ENCODE assay signal across 30 cellular contexts in genomic region chr9:112285056-112285455, GRCh38.
"Had no signal": no experiment of that assay in that cellular context is flagged by ENCODE, and none has a peak within 500 bp of the region (broad histone marks: within the 10 kb centered on the region; RNA-seq: fewer than 3 reads in every experiment).

No MANE protein-coding gene starts in this region.

- ATAC-seq: activated T-cell treated with anti-CD3 and anti-CD28 coated beads, Interleukin-2, amount 50 U/mL, for 72 hours; body of pancreas; gastroesophageal sphincter; left cardiac atrium; left ventricle myocardium superior; sciatic nerve; stimulated activated naive CD8-positive, alpha-beta T cell treated with anti-CD3 and anti-CD28 coated beads, Interleukin-15, Interleukin-2, amounts not matched to agents 100 U/mL and 50 U/mL, for 24 hours had no signal

- H3K27ac Mint-ChIP-seq: activated naive CD8-positive, alpha-beta T cell; activated T-cell treated with anti-CD3 and anti-CD28 coated beads, Interleukin-2, amount 50 U/mL, for 72 hours; nephron; progenitor cell of endocrine pancreas; T-helper 2 cell treated with Interferon-gamma antibody and Interleukin-4, amounts not matched to agents 5 μg/mL and 100 μg/mL, for 36 hours had no signal

- H3K4me1 Mint-ChIP-seq: nephron had no signal

- H3K27me3 Mint-ChIP-seq: activated naive CD8-positive, alpha-beta T cell; progenitor cell of endocrine pancreas had no signal

- DNase-seq: activated CD4-positive, alpha-beta T cell treated with anti-CD3 and anti-CD28 coated beads for 4 hours; activated CD4-positive, alpha-beta T cell treated with anti-CD3 and anti-CD28 coated beads, Interleukin-2, amount 50 U/mL, for 4 hours; activated naive CD4-positive, alpha-beta T cell; activated T-cell treated with anti-CD3 and anti-CD28 coated beads for 4 hours; activated T-cell treated with anti-CD3 and anti-CD28 coated beads, Interleukin-2, amount 50 U/mL, for 72 hours; anterior cingulate cortex; body of pancreas; effector CD8-positive, alpha-beta T cell; head of caudate nucleus; hippocampal formation; left cardiac atrium; left ventricle myocardium superior; ovary; retina; stimulated activated CD4-positive, alpha-beta T cell treated with anti-CD3 and anti-CD28 coated beads, Interleukin-12 subunit alpha, Interleukin-12 subunit beta, amount 100 ng/mL, for 4 hours; stimulated activated CD4-positive, alpha-beta T cell treated with anti-CD3 and anti-CD28 coated beads, Interleukin-4, amount 100 ng/mL, for 1 hour; stimulated activated naive CD8-positive, alpha-beta T cell treated with anti-CD3 and anti-CD28 coated beads, Interleukin-15, Interleukin-2, amounts not matched to agents 100 U/mL and 50 U/mL, for 24 hours; testis; transverse colon had no signal

- H3K4me3 Mint-ChIP-seq: activated naive CD8-positive, alpha-beta T cell; activated T-cell treated with anti-CD3 and anti-CD28 coated beads, Interleukin-2, amount 50 U/mL, for 72 hours; nephron; T-helper 2 cell treated with Interferon-gamma antibody and Interleukin-4, amounts not matched to agents 5 μg/mL and 100 μg/mL, for 36 hours had no signal

- FAIRE-seq: colon, endothelial cell of umbilical vein, keratinocyte, TTC549, urothelium cell line had no signal
